ENCODE assay signal across 25 cellular contexts in genomic region chr12:78185651-78186050, GRCh38.
DNase-seq lines count a peak whose midpoint lies in the region; FAIRE-seq and TF ChIP-seq lines count a peak whose summit lies in the region.
"Had no signal": no experiment of that assay in that cellular context is flagged by ENCODE, and none has a peak within 500 bp of the region (broad histone marks: within the 10 kb centered on the region; RNA-seq: fewer than 3 reads in every experiment).

No MANE protein-coding gene starts in this region.

- H3K4me3 Mint-ChIP-seq in astrocyte (ENCODE audit: unreplicated experiment), result no peak overlapping the region
- H3K4me3 Mint-ChIP-seq in activated CD4-positive, alpha-beta T cell treated with anti-CD3 and anti-CD28 coated beads, Interleukin-2, amount 10 ng/mL, durations not matched to agents 24 days and 14 days, result no peak overlapping the region
- H3K4me3 Mint-ChIP-seq: CD4-positive, alpha-beta memory T cell had no signal

- no peak overlapping the region for H3K18ac ChIP-seq in mesenchymal stem cell (ENCODE audit: low read depth in 1 of 2, low read length in 2 of 2)

- H2BK120ac ChIP-seq in mesenchymal stem cell (ENCODE audit: low read depth, low read length), result no peak overlapping the region

- H3K4me3 ChIP-seq in HEK293 (ENCODE audit: low read depth, low read length) (no peak overlapping the region), astrocyte (ENCODE audit: insufficient read depth, low read depth, low read length) (no peak overlapping the region), mesenchymal stem cell (ENCODE audit: insufficient read depth in 1 of 2, low read depth in 1 of 2, low read length in 2 of 2) (no peak overlapping the region)
- H3K4me3 ChIP-seq: A549, SK-N-MC had no signal

- no peak for TF ChIP-seq POLR2A in GM12891 (IDR thresholded peaks at IDR 0.05; ENCODE audit: low read depth, low read length)

- no peak overlapping the region for H2BK15ac ChIP-seq in mesenchymal stem cell (ENCODE audit: low read depth, poor library complexity, severe bottlenecking)

- no peak overlapping the region for H2AK5ac ChIP-seq in mesenchymal stem cell (ENCODE audit: low read length, severe bottlenecking)

- H2AFZ ChIP-seq in astrocyte (ENCODE audit: low read depth, low read length) (no peak overlapping the region), mesenchymal stem cell (ENCODE audit: low read depth, low read length) (no peak overlapping the region)

- no peak overlapping the region for H4K8ac ChIP-seq in mesenchymal stem cell (ENCODE audit: low read length)

- H3K27me3 Mint-ChIP-seq in astrocyte (ENCODE audit: low read depth, unreplicated experiment), result no peaks in the 10 kb centered on the region
- H3K27me3 Mint-ChIP-seq in activated CD4-positive, alpha-beta T cell treated with anti-CD3 and anti-CD28 coated beads, Interleukin-2, amount 10 ng/mL, durations not matched to agents 24 days and 14 days, result no peaks in the 10 kb centered on the region
- H3K27me3 Mint-ChIP-seq: CD4-positive, alpha-beta memory T cell had no signal

- no peak overlapping the region for H3K14ac ChIP-seq in mesenchymal stem cell (ENCODE audit: low read length in 2 of 2)

- TF ChIP-seq CTCF in HEK293 (tag by site-specific recombination; IDR thresholded peaks at IDR 0.05) (no peak), astrocyte (IDR thresholded peaks at IDR 0.05; ENCODE audit: insufficient read depth, low read depth, low read length) (no peak)

- FAIRE-seq in GM12891 (lab: Jason Lieb, UNC), result peak; percentile 38
- no peak for FAIRE-seq in astrocyte (lab: Jason Lieb, UNC)
- no peak for FAIRE-seq in urothelium cell line (lab: Jason Lieb, UNC)
- FAIRE-seq: A549, GM19239, HTR-8/SVneo had no signal

- DNase-seq in GM12891 (ENCODE audit: insufficient read length, low spot score), result no peak
- no peak for DNase-seq in astrocyte (ENCODE audit: low read depth)
- no peak for DNase-seq in mesenchymal stem cell
- no peak for DNase-seq in iPS-NIHi7 (ENCODE audit: extremely low spot score)
- DNase-seq in urothelium cell line (ENCODE audit: low spot score), result no peak
- no peak for DNase-seq in activated CD4-positive, alpha-beta T cell treated with anti-CD3 and anti-CD28 coated beads, Interleukin-2, amount 10 ng/mL, durations not matched to agents 24 days and 14 days
- DNase-seq: C1 segment of cervical spinal cord; CD4-positive, alpha-beta memory T cell; DMS 273 treated with DMSO at 0.1 percent for 48 hours; DND-41; H7; KG1; NCI-H1048; NCI-H1417; NCI-H1694; NCI-H2029 treated with DMSO at 0.1 percent for 48 hours; NCI-H446 treated with DMSO at 0.1 percent for 48 hours; NCI-H526; RPMI8226; SIG-M5 had no signal

- no peaks in the 10 kb centered on the region for H4K20me1 ChIP-seq in astrocyte (ENCODE audit: insufficient read depth, low read length)

- WGBS in mesenchymal stem cell, result no CpG with 5 or more reads among the region's 2 CpGs

- intact Hi-C loops in activated CD4-positive, alpha-beta T cell treated with anti-CD3 and anti-CD28 coated beads, Interleukin-2, amount 10 ng/mL, durations not matched to agents 24 days and 14 days (cut with micrococcal nuclease), result no loop called here

- H3K23ac ChIP-seq in mesenchymal stem cell (ENCODE audit: low read length in 2 of 2), result no peak overlapping the region

- H2BK5ac ChIP-seq in mesenchymal stem cell (ENCODE audit: low read depth, low read length, poor library complexity, severe bottlenecking), result no peak overlapping the region

- H3K36me3 ChIP-seq in HEK293 (ENCODE audit: control insufficient read depth in 2 of 2, insufficient read depth in 1 of 2, low read length in 2 of 2) (no peaks in the 10 kb centered on the region), astrocyte (ENCODE audit: insufficient read depth, low read length) (peaks cover 35% of the 10 kb centered on the region), mesenchymal stem cell (ENCODE audit: control insufficient read depth in 1 of 2, insufficient read depth in 2 of 2, low read depth in 1 of 2, low read length in 2 of 2) (peaks cover 0 to 70% of the 10 kb centered on the region in 2 experiments)

- H3K4me2 ChIP-seq in astrocyte (ENCODE audit: low read length), result no peak overlapping the region
- no peak overlapping the region for H3K4me2 ChIP-seq in mesenchymal stem cell (ENCODE audit: low read length, poor library complexity, severe bottlenecking)
- H3K4me2 ChIP-seq: A549 had no signal

- no peak overlapping the region for H2BK12ac ChIP-seq in mesenchymal stem cell (ENCODE audit: low read length in 2 of 2)

- no peak overlapping the region for H3K27ac Mint-ChIP-seq in astrocyte (ENCODE audit: unreplicated experiment)
- no peak overlapping the region for H3K27ac Mint-ChIP-seq in activated CD4-positive, alpha-beta T cell treated with anti-CD3 and anti-CD28 coated beads, Interleukin-2, amount 10 ng/mL, durations not matched to agents 24 days and 14 days
- H3K27ac Mint-ChIP-seq: CD4-positive, alpha-beta memory T cell had no signal

- H4K91ac ChIP-seq in mesenchymal stem cell (ENCODE audit: low read length), result no peak overlapping the region

- no peak overlapping the region for H3K9ac ChIP-seq in astrocyte (ENCODE audit: low read length)
- H3K9ac ChIP-seq in mesenchymal stem cell (ENCODE audit: low read length), result peak overlapping the region; percentile 10

- no peaks in the 10 kb centered on the region for H3K4me1 Mint-ChIP-seq in astrocyte (ENCODE audit: low read depth, unreplicated experiment)
- no peaks in the 10 kb centered on the region for H3K4me1 Mint-ChIP-seq in activated CD4-positive, alpha-beta T cell treated with anti-CD3 and anti-CD28 coated beads, Interleukin-2, amount 10 ng/mL, durations not matched to agents 24 days and 14 days
- H3K4me1 Mint-ChIP-seq: CD4-positive, alpha-beta memory T cell had no signal

- H3K36me3 Mint-ChIP-seq in astrocyte (ENCODE audit: low read depth, unreplicated experiment), result peaks cover 1% of the 10 kb centered on the region
- H3K36me3 Mint-ChIP-seq in activated CD4-positive, alpha-beta T cell treated with anti-CD3 and anti-CD28 coated beads, Interleukin-2, amount 10 ng/mL, durations not matched to agents 24 days and 14 days (ENCODE audit: low read depth), result no peaks in the 10 kb centered on the region
- H3K36me3 Mint-ChIP-seq: CD4-positive, alpha-beta memory T cell had no signal

- POLR2A ChIA-PET in HEK293 (lab: Yijun Ruan, JAX), result no interaction called here

- CTCF ChIA-PET in HEK293 (lab: Yijun Ruan, JAX), result no interaction called here

- H3K27me3 ChIP-seq in astrocyte (ENCODE audit: insufficient read depth, low read length), result no peaks in the 10 kb centered on the region
- H3K27me3 ChIP-seq in mesenchymal stem cell (ENCODE audit: control insufficient read depth in 1 of 2, insufficient read depth in 1 of 2, low read length in 2 of 2), result no peaks in the 10 kb centered on the region

- no peak overlapping the region for H3K4ac ChIP-seq in mesenchymal stem cell (ENCODE audit: low read depth in 1 of 2, low read length in 2 of 2)

- H3K9me3 ChIP-seq in HEK293 (ENCODE audit: control insufficient read depth, insufficient read depth, low read depth, low read length) (no peaks in the 10 kb centered on the region), astrocyte (ENCODE audit: insufficient read depth, low read depth, low read length) (no peaks in the 10 kb centered on the region), mesenchymal stem cell (ENCODE audit: control insufficient read depth, low read length) (no peaks in the 10 kb centered on the region)
- H3K9me3 ChIP-seq: A549 had no signal

- no peaks in the 10 kb centered on the region for H3K9me3 Mint-ChIP-seq in astrocyte (ENCODE audit: unreplicated experiment)
- no peaks in the 10 kb centered on the region for H3K9me3 Mint-ChIP-seq in activated CD4-positive, alpha-beta T cell treated with anti-CD3 and anti-CD28 coated beads, Interleukin-2, amount 10 ng/mL, durations not matched to agents 24 days and 14 days

- H3K4me1 ChIP-seq in HEK293 (ENCODE audit: control insufficient read depth, insufficient read depth, low read length), result no peaks in the 10 kb centered on the region
- H3K4me1 ChIP-seq in astrocyte (ENCODE audit: insufficient read depth, low read length), result peaks cover 4% of the 10 kb centered on the region
- H3K4me1 ChIP-seq in mesenchymal stem cell (ENCODE audit: control insufficient read depth, insufficient read depth, low read depth, low read length), result no peaks in the 10 kb centered on the region
- H3K4me1 ChIP-seq: A549 had no signal

- H3K79me1 ChIP-seq in mesenchymal stem cell (replicated peaks; ENCODE audit: low read length, poor library complexity, severe bottlenecking), result no peaks in the 10 kb centered on the region

- no peaks in the 10 kb centered on the region for H3K79me2 ChIP-seq in astrocyte (ENCODE audit: insufficient read depth, low read length)

- H3K27ac ChIP-seq in HEK293 (ENCODE audit: extremely low read depth, low read depth, low read length), result no peak overlapping the region
- peak overlapping the region; percentile 35 for H3K27ac ChIP-seq in astrocyte (ENCODE audit: low read depth, low read length)
- H3K27ac ChIP-seq in mesenchymal stem cell (ENCODE audit: low read length, poor library complexity, severe bottlenecking), result no peak overlapping the region
- H3K27ac ChIP-seq: A549, SK-N-MC had no signal

TF ChIP-seq in GM12891, 5 proteins besides CTCF, POLR2A, EP300 and RAD21:
- TF ChIP-seq PAX5 (IDR thresholded peaks at IDR 0.05; ENCODE audit: insufficient read depth, low read length, severe bottlenecking) (no peak), SPI1 (IDR thresholded peaks at IDR 0.05; ENCODE audit: low read depth, low read length) (no peak)
TF ChIP-seq in GM12891: peak in this region for 0.

TF ChIP-seq in HEK293, 187 proteins besides CTCF, POLR2A, EP300 and RAD21:
- TF ChIP-seq ATF2 (tag by site-specific recombination; IDR thresholded peaks at IDR 0.05; ENCODE audit: low read depth) (peak; percentile 72), ELK4 (IDR thresholded peaks at IDR 0.05; ENCODE audit: borderline replicate concordance, low read depth, low read length) (no peak)
